ENCODE assay signal across 8 cellular contexts in the genomic region with DNA sequence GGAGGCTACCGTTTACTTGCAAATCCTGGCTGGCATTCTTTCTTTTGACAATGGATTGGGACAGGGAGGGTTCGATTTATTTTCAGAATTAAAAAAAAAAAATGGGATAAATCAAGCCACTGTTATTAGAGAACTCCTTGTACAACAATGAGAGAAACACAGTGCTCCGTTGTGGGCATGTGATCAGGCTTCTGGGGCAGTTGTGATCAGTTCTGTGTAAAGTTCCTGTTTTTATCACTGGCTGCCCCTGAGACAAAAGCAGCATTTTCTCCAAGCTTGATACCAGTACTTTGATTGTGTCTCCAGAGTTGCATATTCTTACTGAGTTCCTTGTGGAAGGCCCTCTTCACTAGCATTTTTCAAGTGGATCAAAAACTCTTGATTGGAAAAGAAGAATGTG. TPM values are rescaled to one million over a fixed set of nuclear protein-coding genes. Genes with fewer than 3 reads are reported as not detected.
A peak's percentile ranks its signal among the peaks of the same experiment; 100 is the strongest.
DNase-seq lines count a peak whose midpoint lies in the region; ATAC-seq and TF ChIP-seq lines count a peak whose summit lies in the region.

No MANE protein-coding gene starts in this region.

- peak overlapping the region; percentile 94 for H3K9ac ChIP-seq in mucosa of stomach (ENCODE audit: low read length)

- DNase-seq in SIG-M5 treated with dmso at 0.1 percent for 504 hours (lab: John Stamatoyannopoulos, UW; ENCODE audit: unreplicated experiment) (peak; percentile 85), SIG-M5 (lab: John Stamatoyannopoulos, UW) (no peak), SJSA1 (ENCODE audit: low read depth in 1 of 2, low spot score in 2 of 2) (no peak), epithelial cell of esophagus (ENCODE audit: low read depth) (no peak), NCI-H1048 (lab: John Stamatoyannopoulos, UW) (no peak), 8988T (no peak)

- H3K27me3 ChIP-seq in SJSA1 (replicated peaks) (no peaks in the 10 kb centered on the region), mucosa of stomach (ENCODE audit: control insufficient read depth, insufficient read depth, low read length) (no peaks in the 10 kb centered on the region)

- TF ChIP-seq CTCF in epithelial cell of esophagus (IDR thresholded peaks at IDR 0.05; ENCODE audit: insufficient read depth, low read depth, low read length, missing control alignments), result no peak

- H3K4me1 ChIP-seq in SJSA1 (replicated peaks), result peaks cover 16% of the 10 kb centered on the region
- peaks cover 33% of the 10 kb centered on the region for H3K4me1 ChIP-seq in mucosa of stomach (ENCODE audit: control insufficient read depth, insufficient read depth, low read length)

- H3K4me3 ChIP-seq in SJSA1 (peak overlapping the region; percentile 94), epithelial cell of esophagus (ENCODE audit: low read length) (peak overlapping the region; percentile 87), mucosa of stomach (ENCODE audit: low read length) (peak overlapping the region; percentile 90)

- no peak for ATAC-seq in GM21447 (IDR thresholded peaks at IDR 0.05; ENCODE audit: unreplicated experiment)

- H3K27ac ChIP-seq in SJSA1, result no peak overlapping the region

- H3K9me3 ChIP-seq in SJSA1 (replicated peaks) (no peaks in the 10 kb centered on the region), mucosa of stomach (ENCODE audit: control insufficient read depth, low read length) (no peaks in the 10 kb centered on the region)

- peaks cover 13% of the 10 kb centered on the region for H3K36me3 ChIP-seq in SJSA1
- no peaks in the 10 kb centered on the region for H3K36me3 ChIP-seq in mucosa of stomach (ENCODE audit: control insufficient read depth, insufficient read depth, low read length)

RNA-seq across cellular contexts. Expression of a gene that starts 1.2 kb away (rescaled TPM):
- 23.3 and 32.1 TPM in 2 replicates for total RNA-seq in SJSA1 (2014; rRNA removed; shearing (Covaris generic))
